17 cellular contexts compared by ENCODE assay signal in the genomic region with DNA sequence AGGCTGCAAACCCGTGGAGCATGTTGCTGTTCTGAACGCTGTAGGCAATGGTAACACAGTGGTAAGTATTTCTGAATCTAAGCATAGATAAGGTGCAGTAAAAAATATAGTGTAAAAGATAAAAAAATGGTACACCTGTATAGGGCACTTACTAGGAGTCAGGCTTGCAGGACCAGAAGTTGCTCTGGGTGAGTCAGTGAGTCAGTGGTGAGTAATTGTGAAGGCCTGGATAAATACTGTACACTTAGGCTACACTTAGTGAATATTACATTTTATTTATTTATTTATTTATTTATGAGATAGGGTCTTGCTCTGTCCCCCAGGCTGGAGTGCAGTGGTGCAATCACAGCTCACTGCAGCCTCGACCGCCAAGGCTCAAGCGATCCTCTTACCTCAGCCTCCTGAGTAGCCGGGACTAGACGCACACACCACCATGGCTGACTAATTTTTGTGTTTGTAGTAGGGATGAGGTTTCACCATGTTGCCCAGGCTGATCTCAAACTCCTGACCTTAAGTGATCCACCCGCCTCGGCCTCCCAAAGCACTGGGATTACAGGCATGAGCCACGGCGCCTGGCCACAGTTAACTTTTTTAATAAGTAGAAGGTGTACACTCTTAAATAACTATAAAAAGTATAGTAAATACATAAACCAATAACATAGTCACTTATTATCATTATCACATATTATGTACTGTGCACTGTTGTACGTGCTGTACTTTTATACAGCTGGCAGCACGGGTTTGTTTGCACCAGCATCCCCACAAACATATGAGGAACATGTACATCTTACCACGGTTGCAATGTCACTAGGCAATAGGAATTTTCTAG.
DNase-seq lines count a peak whose midpoint lies in the region; TF ChIP-seq lines count a peak whose summit lies in the region.
"Had no signal": no experiment of that assay in that cellular context is flagged by ENCODE, and none has a peak within 500 bp of the region (broad histone marks: within the 10 kb centered on the region; RNA-seq: fewer than 3 reads in every experiment).

No MANE protein-coding gene starts in this region.

- H3K36me3 ChIP-seq in uterus = no peaks in the 10 kb centered on the region
- no peaks in the 10 kb centered on the region for H3K36me3 ChIP-seq in osteoblast (ENCODE audit: insufficient read depth, low read length)
- H3K36me3 ChIP-seq: lower lobe of right lung, stomach had no signal

- H3K9me3 ChIP-seq in uterus (no peaks in the 10 kb centered on the region), osteoblast (ENCODE audit: low read depth, low read length) (no peaks in the 10 kb centered on the region)
- H3K9me3 ChIP-seq: body of pancreas, lower lobe of right lung, stomach had no signal

- peaks cover 12 to 24% of the 10 kb centered on the region in 2 donors for H3K4me1 ChIP-seq in uterus
- H3K4me1 ChIP-seq in osteoblast (ENCODE audit: insufficient read depth, low read length) = peaks cover 43% of the 10 kb centered on the region

- H3K27ac ChIP-seq in uterus (no peak overlapping the region), osteoblast (ENCODE audit: low read depth, low read length) (no peak overlapping the region)
- H3K27ac ChIP-seq: body of pancreas, lower lobe of right lung, stomach had no signal

- intact Hi-C loops in uterus (cut with DNase I; ENCODE audit: low total_unique reads) = no loop called here

- no peak overlapping the region for H2AFZ ChIP-seq in osteoblast (ENCODE audit: low read length)

- H3K4me3 ChIP-seq in choroid plexus epithelial cell (ENCODE audit: low read depth, low read length) (no peak overlapping the region), uterus (no peak overlapping the region), osteoblast (ENCODE audit: insufficient read depth, low read length) (no peak overlapping the region)
- H3K4me3 ChIP-seq: body of pancreas, lower lobe of right lung, stomach had no signal

- DNase-seq in Daoy (ENCODE audit: low read depth) (peak; percentile 60), NCI-H226 (peak; percentile 74), choroid plexus epithelial cell (ENCODE audit: low read depth) (peak; percentile 47), kidney tubule cell (ENCODE audit: low spot score) (peak; percentile 77), HUDEP-2 (lab: John Stamatoyannopoulos, UW; ENCODE audit: unreplicated experiment in 76 of 76) (no peak), uterus (no peak), osteoblast (ENCODE audit: insufficient read length, low spot score, missing footprints) (no peak), NCI-H187 (lab: John Stamatoyannopoulos, UW) (no peak)
- DNase-seq: activated CD8-positive, alpha-beta memory T cell treated with anti-CD3 and anti-CD28 coated beads, Interleukin-2, amount 10 ng/mL, durations not matched to agents 7 days and 5 days; activated gamma-delta T cell; body of pancreas; lower lobe of right lung; naive thymus-derived CD4-positive, alpha-beta T cell; NCI-H187 treated with DMSO at 0.1 percent for 48 hours; NCI-H526; RPMI8226; stomach had no signal

- TF ChIP-seq POLR2A in uterus (IDR thresholded peaks at IDR 0.05) = no peak

- no peak overlapping the region for H3K4me2 ChIP-seq in osteoblast (ENCODE audit: insufficient read depth, low read length)

- TF ChIP-seq CTCF in choroid plexus epithelial cell (conservative IDR thresholded peaks at IDR 0.05; ENCODE audit: low read depth, low read length) (no peak), uterus (IDR thresholded peaks at IDR 0.05) (no peak), osteoblast (IDR thresholded peaks at IDR 0.05; ENCODE audit: extremely low read depth, low read depth, low read length) (no peak)

- peaks cover 69% of the 10 kb centered on the region for H4K20me1 ChIP-seq in osteoblast (ENCODE audit: insufficient read depth, low read length)

- peaks cover 71% of the 10 kb centered on the region for H3K79me2 ChIP-seq in osteoblast (ENCODE audit: insufficient read depth, low read length)

- H3K27me3 ChIP-seq in uterus = no peaks in the 10 kb centered on the region
- no peaks in the 10 kb centered on the region for H3K27me3 ChIP-seq in osteoblast (ENCODE audit: insufficient read depth, low read length)
- H3K27me3 ChIP-seq: body of pancreas, stomach had no signal

Comparison
In these comparisons a context has a peak if more than half of its experiments do, and no peak if none do; other contexts are left out.
1. DNase-seq: peak in Daoy (single experiment), NCI-H226 (single experiment), choroid plexus epithelial cell (single experiment) and kidney tubule cell (single experiment); none in HUDEP-2 (0 of 76), uterus (0 of 2), osteoblast (single experiment) and NCI-H187 (0 of 2).